In genomic region chr11:111093061-111093460, GRCh38 we compare ENCODE assay signal across 20 cellular contexts.
"Had no signal": no experiment of that assay in that cellular context is flagged by ENCODE, and none has a peak within 500 bp of the region (broad histone marks: within the 10 kb centered on the region; RNA-seq: fewer than 3 reads in every experiment).

No MANE protein-coding gene starts in this region.

- H3K36me3 Mint-ChIP-seq: activated CD8-positive, alpha-beta memory T cell treated with anti-CD3 and anti-CD28 coated beads, Interleukin-2, amount 10 ng/mL, durations not matched to agents 7 days and 5 days; activated naive CD4-positive, alpha-beta T cell treated with anti-CD3 and anti-CD28 coated beads, Interleukin-2, amount 10 ng/mL, durations not matched to agents 7 days and 5 days had no signal

- DNase-seq: activated CD4-positive, alpha-beta T cell treated with anti-CD3 and anti-CD28 coated beads, Interleukin-2, amount 10 ng/mL, durations not matched to agents 24 days and 14 days; activated CD8-positive, alpha-beta memory T cell treated with anti-CD3 and anti-CD28 coated beads, Interleukin-2, amount 10 ng/mL, durations not matched to agents 7 days and 5 days; activated CD8-positive, alpha-beta T cell treated with anti-CD3 and anti-CD28 coated beads for 36 hours; activated effector memory CD4-positive, alpha-beta T cell treated with anti-CD3 and anti-CD28 coated beads, Interleukin-2, amount 50 U/mL, for 16 hours; activated naive CD4-positive, alpha-beta T cell treated with anti-CD3 and anti-CD28 coated beads, Interleukin-2, amount 10 ng/mL, durations not matched to agents 7 days and 5 days; activated naive CD8-positive, alpha-beta T cell treated with anti-CD3 and anti-CD28 coated beads, Interleukin-2, amount 50 U/mL, for 24 hours; activated T-cell treated with anti-CD3 and anti-CD28 coated beads for 4 hours; cortex of kidney; heart left ventricle; left colon; mesenchymal stem cell; ovary; stimulated activated CD4-positive, alpha-beta T cell treated with anti-CD3 and anti-CD28 coated beads, Interleukin-2, amount 100 ng/mL, for 48 hours; stimulated activated CD8-positive, alpha-beta memory T cell treated with anti-CD3 and anti-CD28 coated beads, Interleukin-4, amount 100 ng/mL, for 48 hours; stimulated activated naive CD4-positive, alpha-beta T cell treated with Interleukin-2 at 50 U/mL for 16 hours; thyroid gland; upper lobe of right lung had no signal

- ATAC-seq: activated CD4-positive, CD25-positive, alpha-beta regulatory T cell treated with anti-CD3 and anti-CD28 coated beads, Interleukin-2, amount 50 U/mL, for 24 hours; activated CD8-positive, alpha-beta memory T cell treated with anti-CD3 and anti-CD28 coated beads, Interleukin-2, amount 10 ng/mL, durations not matched to agents 7 days and 5 days; activated CD8-positive, alpha-beta T cell treated with anti-CD3 and anti-CD28 coated beads for 36 hours; activated naive CD8-positive, alpha-beta T cell treated with anti-CD3 and anti-CD28 coated beads, Interleukin-2, amount 50 U/mL, for 24 hours; gastroesophageal sphincter; heart left ventricle; left colon; upper lobe of right lung had no signal

- H3K27ac Mint-ChIP-seq: activated CD4-positive, alpha-beta T cell treated with anti-CD3 and anti-CD28 coated beads, Interleukin-2, amount 10 ng/mL, durations not matched to agents 24 days and 14 days; activated CD8-positive, alpha-beta memory T cell treated with anti-CD3 and anti-CD28 coated beads, Interleukin-2, amount 10 ng/mL, durations not matched to agents 7 days and 5 days; activated CD8-positive, alpha-beta T cell treated with anti-CD3 and anti-CD28 coated beads for 36 hours; activated naive CD4-positive, alpha-beta T cell treated with anti-CD3 and anti-CD28 coated beads, Interleukin-2, amount 10 ng/mL, durations not matched to agents 7 days and 5 days; activated naive CD8-positive, alpha-beta T cell treated with anti-CD3 and anti-CD28 coated beads, Interleukin-2, amount 50 U/mL, for 24 hours; nephron had no signal

- H3K4me3 Mint-ChIP-seq: activated CD4-positive, alpha-beta T cell treated with anti-CD3 and anti-CD28 coated beads, Interleukin-2, amount 10 ng/mL, durations not matched to agents 24 days and 14 days; activated CD8-positive, alpha-beta memory T cell treated with anti-CD3 and anti-CD28 coated beads, Interleukin-2, amount 10 ng/mL, durations not matched to agents 7 days and 5 days; activated CD8-positive, alpha-beta T cell treated with anti-CD3 and anti-CD28 coated beads for 36 hours; activated naive CD4-positive, alpha-beta T cell treated with anti-CD3 and anti-CD28 coated beads, Interleukin-2, amount 10 ng/mL, durations not matched to agents 7 days and 5 days; activated naive CD8-positive, alpha-beta T cell treated with anti-CD3 and anti-CD28 coated beads, Interleukin-2, amount 50 U/mL, for 24 hours; nephron had no signal

- H3K9me3 Mint-ChIP-seq: activated CD4-positive, alpha-beta T cell treated with anti-CD3 and anti-CD28 coated beads, Interleukin-2, amount 10 ng/mL, durations not matched to agents 24 days and 14 days; activated CD8-positive, alpha-beta T cell treated with anti-CD3 and anti-CD28 coated beads for 36 hours; activated naive CD4-positive, alpha-beta T cell treated with anti-CD3 and anti-CD28 coated beads, Interleukin-2, amount 10 ng/mL, durations not matched to agents 7 days and 5 days; activated naive CD8-positive, alpha-beta T cell treated with anti-CD3 and anti-CD28 coated beads, Interleukin-2, amount 50 U/mL, for 24 hours; nephron had no signal

- H3K4me1 Mint-ChIP-seq: activated CD4-positive, alpha-beta T cell treated with anti-CD3 and anti-CD28 coated beads, Interleukin-2, amount 10 ng/mL, durations not matched to agents 24 days and 14 days; activated CD8-positive, alpha-beta memory T cell treated with anti-CD3 and anti-CD28 coated beads, Interleukin-2, amount 10 ng/mL, durations not matched to agents 7 days and 5 days; activated naive CD4-positive, alpha-beta T cell treated with anti-CD3 and anti-CD28 coated beads, Interleukin-2, amount 10 ng/mL, durations not matched to agents 7 days and 5 days; activated naive CD8-positive, alpha-beta T cell treated with anti-CD3 and anti-CD28 coated beads, Interleukin-2, amount 50 U/mL, for 24 hours had no signal
